1 cellular context compared by ENCODE assay signal in genomic region chr10:3911241-3911640, GRCh38.
TF ChIP-seq lines count a peak whose summit lies in the region.

No MANE protein-coding gene starts in this region.

TF ChIP-seq in IMR-90, 13 proteins besides CTCF, POLR2A, EP300 and RAD21 (continued from another document):
- no peak for TF ChIP-seq ELK1 (IDR thresholded peaks at IDR 0.05; ENCODE audit: borderline replicate concordance, low read depth, low read length)
- no peak for TF ChIP-seq BHLHE40 (IDR thresholded peaks at IDR 0.05; ENCODE audit: low read depth, low read length)
- no peak for TF ChIP-seq CHD1 (IDR thresholded peaks at IDR 0.05; ENCODE audit: low read depth, low read length)
- TF ChIP-seq FOS (IDR thresholded peaks at IDR 0.05; ENCODE audit: low read depth, low read length), result no peak
- TF ChIP-seq RCOR1 (IDR thresholded peaks at IDR 0.05; ENCODE audit: insufficient replicate concordance, low read length), result no peak
- TF ChIP-seq CEBPB (IDR thresholded peaks at IDR 0.05; ENCODE audit: low read depth, low read length), result no peak
- no peak for TF ChIP-seq RFX5 (IDR thresholded peaks at IDR 0.05; ENCODE audit: low read depth, low read length)
- TF ChIP-seq MAZ (IDR thresholded peaks at IDR 0.05; ENCODE audit: borderline replicate concordance, low read depth, low read length), result no peak
- no peak for TF ChIP-seq NFE2L2 (IDR thresholded peaks at IDR 0.05; ENCODE audit: low read depth, low read length)
